In the genomic region with DNA sequence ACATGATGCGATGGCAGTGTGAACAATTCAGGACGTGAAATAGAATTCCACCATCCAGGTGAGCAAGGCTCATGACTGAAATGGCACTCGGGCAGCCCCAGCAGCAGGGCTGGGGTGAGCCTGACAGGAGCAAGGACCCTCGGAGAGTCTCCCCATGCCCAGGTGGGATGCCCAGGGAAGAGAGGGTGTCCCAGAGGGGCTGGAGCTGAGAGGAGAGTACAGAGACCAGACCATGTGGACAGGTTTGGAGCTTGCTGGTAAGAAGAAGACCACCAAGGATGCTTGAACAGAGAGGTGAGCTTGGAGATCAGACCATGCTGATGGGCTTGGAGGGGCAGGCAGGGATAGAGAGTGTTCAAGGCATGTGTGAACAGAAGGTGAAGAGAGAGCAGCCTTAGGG, we compare ENCODE assay signal across 14 cellular contexts.
"Had no signal": no experiment of that assay in that cellular context is flagged by ENCODE, and none has a peak within 500 bp of the region (broad histone marks: within the 10 kb centered on the region; RNA-seq: fewer than 3 reads in every experiment).

No MANE protein-coding gene starts in this region.

- H3K4me1 Mint-ChIP-seq: mesothelial cell of epicardium; stimulated activated naive B cell treated with anti-CD40 and anti-IgM and Interleukin-4, amounts not matched to agents 10 μg/mL and 1 μg/mL and 100 μg/mL, for 72 hours had no signal

- H3K36me3 ChIP-seq: adrenal gland, prostate gland had no signal

- H3K27ac ChIP-seq: epithelial cell of prostate, prostate gland had no signal

- DNase-seq: activated CD4-positive, alpha-beta T cell treated with anti-CD3 and anti-CD28 coated beads for 4 hours; activated naive CD4-positive, alpha-beta T cell treated with anti-CD3 and anti-CD28 coated beads, Interleukin-2, amount 50 U/mL, for 16 hours; central memory CD4-positive, alpha-beta T cell; effector memory CD4-positive, alpha-beta T cell; left colon; naive B cell; stimulated activated CD4-positive, alpha-beta T cell treated with anti-CD3 and anti-CD28 coated beads, Interleukin-2, amount 100 ng/mL, for 24 hours; stimulated activated naive B cell treated with anti-CD40 and anti-IgM and Interleukin-4, amounts not matched to agents 10 μg/mL and 1 μg/mL and 100 μg/mL, for 72 hours; T1000 had no signal

- H3K4me3 Mint-ChIP-seq: mesothelial cell of epicardium; naive B cell; stimulated activated naive B cell treated with anti-CD40 and anti-IgM and Interleukin-4, amounts not matched to agents 10 μg/mL and 1 μg/mL and 100 μg/mL, for 72 hours had no signal

- H3K4me3 ChIP-seq: adrenal gland, prostate gland had no signal

- H3K9me3 Mint-ChIP-seq: mesothelial cell of epicardium; stimulated activated naive B cell treated with anti-CD40 and anti-IgM and Interleukin-4, amounts not matched to agents 10 μg/mL and 1 μg/mL and 100 μg/mL, for 72 hours had no signal

- H3K36me3 Mint-ChIP-seq: mesothelial cell of epicardium; naive B cell; stimulated activated naive B cell treated with anti-CD40 and anti-IgM and Interleukin-4, amounts not matched to agents 10 μg/mL and 1 μg/mL and 100 μg/mL, for 72 hours had no signal

- H3K27ac Mint-ChIP-seq: mesothelial cell of epicardium; stimulated activated naive B cell treated with anti-CD40 and anti-IgM and Interleukin-4, amounts not matched to agents 10 μg/mL and 1 μg/mL and 100 μg/mL, for 72 hours had no signal

- ATAC-seq: left colon; sciatic nerve; stimulated activated naive B cell treated with anti-CD40 and anti-IgM and Interleukin-4, amounts not matched to agents 10 μg/mL and 1 μg/mL and 100 μg/mL, for 72 hours had no signal

- H3K4me1 ChIP-seq: adrenal gland, prostate gland had no signal

- H3K9me3 ChIP-seq: adrenal gland, prostate gland had no signal
